ENCODE assay signal across 8 cellular contexts in the genomic region with DNA sequence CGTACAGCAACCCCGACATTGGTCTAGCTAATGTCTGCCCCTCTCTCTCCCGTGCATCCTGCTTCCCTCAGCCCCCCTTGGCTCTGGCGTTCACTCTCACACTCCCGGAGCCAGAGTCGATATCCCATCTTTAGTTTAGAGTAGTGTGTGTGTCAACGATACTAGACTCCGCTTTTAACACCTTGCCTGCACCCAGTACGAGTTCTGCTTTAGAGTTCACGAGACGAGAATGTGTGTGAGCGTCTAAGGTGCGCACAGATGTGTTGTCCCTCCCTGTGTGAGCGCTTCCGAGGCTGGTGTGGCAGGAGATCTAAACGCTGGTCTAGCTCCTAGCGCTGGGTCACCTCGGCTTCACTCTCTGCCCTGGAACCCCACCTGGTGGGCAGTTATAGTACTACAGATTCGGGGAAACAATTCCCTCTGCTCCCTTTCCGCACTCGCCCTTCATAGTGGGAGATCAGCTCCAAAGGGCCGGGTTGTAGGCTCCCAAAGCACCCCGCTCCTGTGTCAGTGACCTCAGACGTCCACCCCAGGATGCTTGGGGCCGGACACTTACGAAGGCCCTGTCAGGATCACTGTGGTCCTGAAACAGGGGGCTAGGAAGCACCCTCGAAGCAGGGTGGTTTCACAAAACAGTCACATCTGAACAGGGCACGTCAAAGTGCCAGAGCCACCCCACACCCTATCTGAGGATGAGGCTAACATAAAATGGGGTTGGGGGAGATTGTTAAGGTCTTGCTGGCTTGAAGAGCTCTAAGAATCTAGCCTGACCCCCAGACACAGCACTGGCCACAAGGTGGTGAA. TPM values are rescaled to one million over a fixed set of nuclear protein-coding genes. Genes with fewer than 3 reads are reported as not detected.
DNase-seq lines count a peak whose midpoint lies in the region; ATAC-seq and TF ChIP-seq lines count a peak whose summit lies in the region.

No MANE protein-coding gene starts in this region.

- peak overlapping the region in 4 of 59 donors; percentile 2 to 32 (median 22) for H3K27ac ChIP-seq in dorsolateral prefrontal cortex

- H3K4me3 ChIP-seq in dorsolateral prefrontal cortex (peak overlapping the region; percentile 11 to 73 (median 57)), lower leg skin (ENCODE audit: low read depth, poor library complexity, severe bottlenecking) (no peak overlapping the region)

- WGBS in lower leg skin, 2 donors: 5% methylated on average over 25 to 28 of the region's 28 CpGs

- peaks cover 30% of the 10 kb centered on the region for H3K4me1 Mint-ChIP-seq in activated CD4-positive, alpha-beta T cell treated with anti-CD3 and anti-CD28 coated beads, Interleukin-2, amount 10 ng/mL, durations not matched to agents 7 days and 5 days

- H3K27me3 Mint-ChIP-seq in activated CD4-positive, alpha-beta T cell treated with anti-CD3 and anti-CD28 coated beads, Interleukin-2, amount 10 ng/mL, durations not matched to agents 7 days and 5 days: peaks cover 59% of the 10 kb centered on the region

- no peak for TF ChIP-seq POLR2A in lower leg skin (IDR thresholded peaks at IDR 0.05)

- POLR2A ChIA-PET in activated CD4-positive, alpha-beta T cell treated with anti-CD3 and anti-CD28 coated beads, Interleukin-2, amount 10 ng/mL, durations not matched to agents 7 days and 5 days (lab: Charles Lee): no interaction called here

- H3K27me3 ChIP-seq in dorsolateral prefrontal cortex: peaks cover 0 to 46% (median 23%) of the 10 kb centered on the region in 45 donors

- peak; percentile 88 for DNase-seq in AG08395 (ENCODE audit: low spot score)
- peak; percentile 18 for DNase-seq in NCI-H524 treated with DMSO at 0.1 percent for 48 hours (lab: John Stamatoyannopoulos, UW)
- DNase-seq in activated CD4-positive, alpha-beta T cell treated with anti-CD3 and anti-CD28 coated beads, Interleukin-2, amount 10 ng/mL, durations not matched to agents 7 days and 5 days: peak; percentile 64
- DNase-seq in dorsolateral prefrontal cortex: peak in 9 of 10 donors; percentile 61 to 90 (median 77)
- peak; percentile 78 to 95 for DNase-seq in lower leg skin (ENCODE audit: low spot score in 2 of 2)
- DNase-seq in stimulated activated CD4-positive, alpha-beta T cell treated with anti-CD3 and anti-CD28 coated beads, Interleukin-4, amount 100 ng/mL, for 4 hours: peak; percentile 44 to 58

- intact Hi-C loops in dorsolateral prefrontal cortex (cut with DNase I): loop anchor here (1.0 to 10.0 kb wide), 5 partner anchors 227 to 605 kb away; no protein-coding TSS in a partner anchor
- intact Hi-C loops in lower leg skin (cut with DNase I; ENCODE audit: low total_unique reads): loop anchor here (5.0 to 10.0 kb wide), 3 partner anchors 228 to 603 kb away; no protein-coding TSS in a partner anchor

- H3K9me3 Mint-ChIP-seq in activated CD4-positive, alpha-beta T cell treated with anti-CD3 and anti-CD28 coated beads, Interleukin-2, amount 10 ng/mL, durations not matched to agents 7 days and 5 days: no peaks in the 10 kb centered on the region

- no peak overlapping the region for H3K27ac Mint-ChIP-seq in activated CD4-positive, alpha-beta T cell treated with anti-CD3 and anti-CD28 coated beads, Interleukin-2, amount 10 ng/mL, durations not matched to agents 7 days and 5 days

- ATAC-seq in GM18867 (IDR thresholded peaks at IDR 0.05; ENCODE audit: unreplicated experiment): peak; percentile 89
- ATAC-seq in HG03442 (IDR thresholded peaks at IDR 0.05; ENCODE audit: unreplicated experiment): peak; percentile 76

- H3K4me3 Mint-ChIP-seq in activated CD4-positive, alpha-beta T cell treated with anti-CD3 and anti-CD28 coated beads, Interleukin-2, amount 10 ng/mL, durations not matched to agents 7 days and 5 days: peak overlapping the region; percentile 16

- CTCF ChIA-PET in activated CD4-positive, alpha-beta T cell treated with anti-CD3 and anti-CD28 coated beads, Interleukin-2, amount 10 ng/mL, durations not matched to agents 7 days and 5 days (lab: Charles Lee): interaction anchor here (0.7 to 1.3 kb wide), 6 partner anchors 12 to 600 kb away, joined by 3 read pairs; no protein-coding TSS in a partner anchor

- H3K36me3 Mint-ChIP-seq in activated CD4-positive, alpha-beta T cell treated with anti-CD3 and anti-CD28 coated beads, Interleukin-2, amount 10 ng/mL, durations not matched to agents 7 days and 5 days (ENCODE audit: low read depth): peaks cover 7% of the 10 kb centered on the region

- TF ChIP-seq CTCF in dorsolateral prefrontal cortex (IDR thresholded peaks at IDR 0.05 in 54 of 56, conservative IDR thresholded peaks at IDR 0.05 in 2 of 56; ENCODE audit: low read depth in 1 of 56, partially characterized antibody in 56 of 56): peak; percentile 73 to 96 (median 91)
- TF ChIP-seq CTCF in lower leg skin (IDR thresholded peaks at IDR 0.05): peak in 2 of 3 donors; percentile 8 to 58

RNA-seq across cellular contexts. Expression of gene CYP26B1, which starts 2.7 kb away (rescaled TPM):
- not detected for total RNA-seq in activated CD4-positive, alpha-beta T cell treated with anti-CD3 and anti-CD28 coated beads, Interleukin-2, amount 10 ng/mL, durations not matched to agents 7 days and 5 days
- total RNA-seq in dorsolateral prefrontal cortex: 10 to 100 TPM in 113 of 120 experiments, 1 to 10 TPM in 7; 5.5 to 55.3 (median 18.2) TPM
- 10 to 100 TPM; 51.6 to 93.0 (median 73.6) TPM for total RNA-seq in lower leg skin

Comparison
In these comparisons a context has a peak if more than half of its experiments do, and no peak if none do; other contexts are left out.
1. DNase-seq: peak in every context shown above with its lines; median percentile 88 in AG08395; 86 in lower leg skin; 77 in dorsolateral prefrontal cortex; 64 in activated CD4-positive, alpha-beta T cell treated with anti-CD3 and anti-CD28 coated beads, Interleukin-2, amount 10 ng/mL, durations not matched to agents 7 days and 5 days; 51 in stimulated activated CD4-positive, alpha-beta T cell treated with anti-CD3 and anti-CD28 coated beads, Interleukin-4, amount 100 ng/mL, for 4 hours; 18 in NCI-H524 treated with DMSO at 0.1 percent for 48 hours.
2. RNA of gene CYP26B1, which starts 2.7 kb away (total RNA-seq): 51.6 to 93.0 TPM in lower leg skin and 5.5 to 55.3 TPM in dorsolateral prefrontal cortex; not detected in activated CD4-positive, alpha-beta T cell treated with anti-CD3 and anti-CD28 coated beads, Interleukin-2, amount 10 ng/mL, durations not matched to agents 7 days and 5 days; every median in the first group is over 4 times any median in the second.